20 cellular contexts compared by ENCODE assay signal in the genomic region with DNA sequence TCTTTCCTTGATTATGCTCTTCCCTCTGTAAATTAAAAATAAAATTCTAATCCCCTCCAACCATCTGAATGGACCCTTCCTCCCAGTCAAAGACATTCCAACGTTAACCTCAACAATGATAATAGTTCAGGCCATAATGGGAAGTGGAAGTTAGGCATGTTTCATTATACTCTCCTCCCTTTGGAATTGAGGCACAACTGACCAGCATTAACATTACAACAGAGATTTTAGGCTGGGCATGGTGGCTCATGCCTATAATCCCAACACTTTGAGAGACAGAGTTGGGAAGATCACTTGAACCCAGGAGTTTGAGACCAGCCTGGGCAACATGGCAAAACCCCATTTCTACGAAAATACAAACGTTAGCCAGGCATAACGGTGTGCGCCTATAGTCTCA. TPM values are rescaled to one million over a fixed set of nuclear protein-coding genes. Genes with fewer than 3 reads are reported as not detected.
"Had no signal": no experiment of that assay in that cellular context is flagged by ENCODE, and none has a peak within 500 bp of the region (broad histone marks: within the 10 kb centered on the region; RNA-seq: fewer than 3 reads in every experiment).

No MANE protein-coding gene starts in this region.

- H3K9me3 Mint-ChIP-seq: activated naive CD4-positive, alpha-beta T cell treated with anti-CD3 and anti-CD28 coated beads, Interleukin-2, amount 50 U/mL, for 72 hours; activated T-helper 17 cell treated with anti-CD3 and anti-CD28 coated beads, Interleukin-2, amount 50 U/mL, for 72 hours; effector memory CD8-positive, alpha-beta T cell; naive thymus-derived CD4-positive, alpha-beta T cell had no signal

- DNase-seq: activated T-cell treated with anti-CD3 and anti-CD28 coated beads, Interleukin-2, amount 50 U/mL, for 1 hour; aorta; brain microvascular endothelial cell; central memory CD4-positive, alpha-beta T cell; dermis blood vessel endothelial cell; effector memory CD8-positive, alpha-beta T cell; gastrocnemius medialis; head of caudate nucleus; lower lobe of right lung; naive thymus-derived CD4-positive, alpha-beta T cell; sigmoid colon; stimulated activated CD4-positive, alpha-beta T cell treated with anti-CD3 and anti-CD28 coated beads, Interleukin-2, amount 100 ng/mL, for 48 hours; stimulated activated naive CD4-positive, alpha-beta T cell; T-helper 1 cell; upper lobe of right lung had no signal

- H3K27ac Mint-ChIP-seq: activated naive CD4-positive, alpha-beta T cell treated with anti-CD3 and anti-CD28 coated beads, Interleukin-2, amount 50 U/mL, for 72 hours; activated T-helper 17 cell treated with anti-CD3 and anti-CD28 coated beads, Interleukin-2, amount 50 U/mL, for 72 hours; effector memory CD8-positive, alpha-beta T cell; naive thymus-derived CD4-positive, alpha-beta T cell had no signal

- H3K36me3 Mint-ChIP-seq: activated naive CD4-positive, alpha-beta T cell treated with anti-CD3 and anti-CD28 coated beads, Interleukin-2, amount 50 U/mL, for 72 hours; naive thymus-derived CD4-positive, alpha-beta T cell had no signal

- H3K4me3 Mint-ChIP-seq: activated T-helper 17 cell treated with anti-CD3 and anti-CD28 coated beads, Interleukin-2, amount 50 U/mL, for 72 hours; effector memory CD8-positive, alpha-beta T cell had no signal

- H3K27me3 ChIP-seq: brain microvascular endothelial cell, esophagus muscularis mucosa, gastrocnemius medialis, sigmoid colon, upper lobe of right lung had no signal

- H3K4me1 Mint-ChIP-seq: activated T-helper 17 cell treated with anti-CD3 and anti-CD28 coated beads, Interleukin-2, amount 50 U/mL, for 72 hours had no signal

- H3K9me3 ChIP-seq: esophagus muscularis mucosa, gastrocnemius medialis, lower lobe of right lung, sigmoid colon, thoracic aorta, upper lobe of right lung had no signal

- H3K36me3 ChIP-seq: brain microvascular endothelial cell, gastrocnemius medialis, lower lobe of right lung, thoracic aorta, upper lobe of right lung had no signal

- H3K27ac ChIP-seq: brain microvascular endothelial cell, esophagus muscularis mucosa, gastrocnemius medialis, lower lobe of right lung, sigmoid colon, thoracic aorta, upper lobe of right lung had no signal

- H3K4me3 ChIP-seq: esophagus muscularis mucosa, gastrocnemius medialis, lower lobe of right lung, sigmoid colon, thoracic aorta, upper lobe of right lung had no signal

RNA-seq across cellular contexts. Expression of a gene that starts 22.0 kb away (rescaled TPM):
- total RNA-seq: mesenteric fat pad had no signal

RNA-seq across cellular contexts. Expression of a gene that starts 24.1 kb away (rescaled TPM):
- total RNA-seq: esophagus muscularis mucosa, thoracic aorta, upper lobe of right lung had no signal
